In genomic region chr3:42061711-42062408, GRCh38 we compare ENCODE assay signal across 8 cellular contexts. TPM values are rescaled to one million over a fixed set of nuclear protein-coding genes. Genes with fewer than 3 reads are reported as not detected.
DNase-seq lines count a peak whose midpoint lies in the region; ATAC-seq, FAIRE-seq and TF ChIP-seq lines count a peak whose summit lies in the region.

No MANE protein-coding gene starts in this region.

- H3K27me3 ChIP-seq in muscle layer of duodenum (ENCODE audit: low read depth, low read length), result no peaks in the 10 kb centered on the region

- no peaks in the 10 kb centered on the region for H3K9me3 ChIP-seq in muscle layer of duodenum (ENCODE audit: control insufficient read depth in 1 of 2, low read length in 2 of 2)

- peaks cover 41% of the 10 kb centered on the region for H3K4me1 Mint-ChIP-seq in endothelial cell (ENCODE audit: unreplicated experiment)

- no peaks in the 10 kb centered on the region for H3K9me3 Mint-ChIP-seq in endothelial cell (ENCODE audit: unreplicated experiment)

- ATAC-seq in HG02870 (IDR thresholded peaks at IDR 0.05; ENCODE audit: unreplicated experiment) (no peak), HG03108 (IDR thresholded peaks at IDR 0.05; ENCODE audit: unreplicated experiment) (no peak)

- TF ChIP-seq CTCF in AG10803 (conservative IDR thresholded peaks at IDR 0.05; ENCODE audit: low read length), result no peak
- TF ChIP-seq CTCF in endothelial cell (IDR thresholded peaks at IDR 0.05; ENCODE audit: unreplicated experiment), result no peak

- TF ChIP-seq POLR2A in GM12892 (IDR thresholded peaks at IDR 0.05; ENCODE audit: low read depth, low read length), result no peak

- peaks cover 20 to 40% of the 10 kb centered on the region in 2 donors for H3K4me1 ChIP-seq in muscle layer of duodenum (ENCODE audit: control insufficient read depth in 1 of 2, insufficient read depth in 2 of 2, low read length in 2 of 2)

- H3K36me3 ChIP-seq in muscle layer of duodenum (ENCODE audit: control insufficient read depth in 1 of 2, insufficient read depth in 2 of 2, low read length in 2 of 2), result no peaks in the 10 kb centered on the region

- DNase-seq in AG10803 (ENCODE audit: low read depth) (peak; percentile 96), NCI-H2029 (lab: John Stamatoyannopoulos, UW) (peak; percentile 70), endothelial cell (ENCODE audit: low spot score) (no peak), GM12892 (ENCODE audit: insufficient read length) (no peak), NCI-H526 treated with DMSO at 0.1 percent for 48 hours (lab: John Stamatoyannopoulos, UW) (no peak)

- H3K4me3 ChIP-seq in AG10803 (ENCODE audit: low read length) (no peak overlapping the region), muscle layer of duodenum (ENCODE audit: low read depth in 1 of 2, low read length in 2 of 2) (peak overlapping the region; percentile 16 to 33)

- peak overlapping the region; percentile 83 for H3K27ac ChIP-seq in muscle layer of duodenum (ENCODE audit: low read length)

- peak overlapping the region; percentile 5 for H3K27ac Mint-ChIP-seq in endothelial cell (ENCODE audit: unreplicated experiment)

- no peaks in the 10 kb centered on the region for H3K27me3 Mint-ChIP-seq in endothelial cell (ENCODE audit: unreplicated experiment)

- no peaks in the 10 kb centered on the region for H3K36me3 Mint-ChIP-seq in endothelial cell (ENCODE audit: low read depth, unreplicated experiment)

- FAIRE-seq in GM12892 (lab: Jason Lieb, UNC), result no peak

- no peak overlapping the region for H3K4me3 Mint-ChIP-seq in endothelial cell (ENCODE audit: unreplicated experiment)

RNA-seq across cellular contexts. Expression of gene TRAK1, which starts 29.3 kb away (rescaled TPM):
- 48.2 TPM for total RNA-seq in endothelial cell (ENCODE audit: unreplicated experiment)
- 20.9 TPM for polyA plus RNA-seq in GM12892 (2012; ENCODE audit: missing spikeins)

Comparison
In these comparisons a context has a peak if more than half of its experiments do, and no peak if none do; other contexts are left out.
1. DNase-seq: peak in AG10803 (single experiment) and NCI-H2029 (single experiment); none in endothelial cell (single experiment), GM12892 (single experiment) and NCI-H526 treated with DMSO at 0.1 percent for 48 hours (single experiment).